ENCODE assay signal across 8 cellular contexts in genomic region chr17:81322271-81323082, GRCh38. TPM values are rescaled to one million over a fixed set of nuclear protein-coding genes. Genes with fewer than 3 reads are reported as not detected.
A peak's percentile ranks its signal among the peaks of the same experiment; 100 is the strongest.
DNase-seq lines count a peak whose midpoint lies in the region; ATAC-seq lines count a peak whose summit lies in the region.

No MANE protein-coding gene starts in this region.

- in situ Hi-C loops in SK-MEL-5 (cut with HindIII; ENCODE audit: low pct_unique_long_range_greater_than_20kb, low sequenced_read_pairs): no loop called here

- ATAC-seq in GM18870 (IDR thresholded peaks at IDR 0.05; ENCODE audit: unreplicated experiment): no peak

- DNase-seq in activated CD4-positive, alpha-beta T cell treated with anti-CD3 and anti-CD28 coated beads for 24 hours (ENCODE audit: low read depth in 2 of 2): peak; percentile 15 to 27
- no peak for DNase-seq in activated CD4-positive, alpha-beta T cell treated with anti-CD3 and anti-CD28 coated beads for 1 hour
- DNase-seq in SK-MEL-5 (ENCODE audit: low read depth, low spot score) (peak; percentile 81), DMS153 (lab: John Stamatoyannopoulos, UW) (no peak), HK-2 (ENCODE audit: unreplicated experiment) (no peak)
- peak; percentile 30 for DNase-seq in effector CD4-positive, alpha-beta T cell
- peak in 2 of 3 experiments; percentile 20 to 48 for DNase-seq in stimulated activated CD4-positive, alpha-beta T cell treated with anti-CD3 and anti-CD28 coated beads, TNF-alpha, amount 100 ng/mL, for 24 hours (ENCODE audit: low read depth in 3 of 3)

RNA-seq across cellular contexts. Expression of gene SLC38A10, which starts 27.4 kb away (rescaled TPM):
- 185 and 189 TPM in 2 replicates for total RNA-seq in SK-MEL-5 (2014; rRNA removed; shearing (Covaris generic))
- 304 and 381 TPM in 2 replicates for polyA plus RNA-seq in SK-MEL-5 (2015; cell fraction: cytosol; rRNA removed)
- 306 and 317 TPM in 2 replicates for polyA plus RNA-seq in SK-MEL-5 (2015; cell fraction: nucleus; rRNA removed)

Comparison
In these comparisons a context has a peak if more than half of its experiments do, and no peak if none do; other contexts are left out.
1. DNase-seq: peak in activated CD4-positive, alpha-beta T cell treated with anti-CD3 and anti-CD28 coated beads for 24 hours (2 of 2), SK-MEL-5 (single experiment), effector CD4-positive, alpha-beta T cell (single experiment) and stimulated activated CD4-positive, alpha-beta T cell treated with anti-CD3 and anti-CD28 coated beads, TNF-alpha, amount 100 ng/mL, for 24 hours (2 of 3); none in activated CD4-positive, alpha-beta T cell treated with anti-CD3 and anti-CD28 coated beads for 1 hour (single experiment), DMS153 (single experiment) and HK-2 (single experiment).